8 cellular contexts compared by ENCODE assay signal in the genomic region with DNA sequence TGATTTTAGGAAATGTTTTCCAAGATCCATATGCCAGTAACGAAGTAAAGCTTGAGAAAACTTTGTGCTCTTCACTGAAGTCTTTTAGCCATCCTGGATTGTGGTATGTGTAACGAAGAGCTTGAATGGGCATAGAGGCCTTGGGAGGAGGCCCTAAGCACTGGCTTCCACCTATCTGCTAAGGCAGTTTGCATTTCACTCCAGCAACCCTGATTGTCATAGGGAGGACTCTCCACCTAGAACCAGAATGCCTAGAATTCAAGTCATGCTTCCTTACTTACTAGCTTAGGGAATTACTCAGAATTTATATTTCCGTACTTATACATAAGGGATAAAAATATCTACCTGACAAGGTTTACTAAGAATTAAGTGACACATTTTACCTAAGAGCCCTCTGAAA.
"Had no signal": no experiment of that assay in that cellular context is flagged by ENCODE, and none has a peak within 500 bp of the region (broad histone marks: within the 10 kb centered on the region; RNA-seq: fewer than 3 reads in every experiment).

No MANE protein-coding gene starts in this region.

- DNase-seq: GM23248, H9, HCEC 1CT had no signal

- ATAC-seq: HepG2, K562 had no signal

- FAIRE-seq: H1, H54, HepG2, K562 had no signal

- H2AFZ ChIP-seq: GM23248 had no signal

- H3K4me1 Mint-ChIP-seq: H9 had no signal

- H3K27ac ChIP-seq: GM23248, HL-60 had no signal

- H3K4me3 ChIP-seq: GM23248, K562 had no signal

- H3K27ac Mint-ChIP-seq: H9 had no signal

- H3K9ac ChIP-seq: GM23248 had no signal

- H3K4me3 Mint-ChIP-seq: H9 had no signal
